8 cellular contexts compared by ENCODE assay signal in genomic region chr6:38702471-38703397, GRCh38. TPM values are rescaled to one million over a fixed set of nuclear protein-coding genes. Genes with fewer than 3 reads are reported as not detected.
DNase-seq lines count a peak whose midpoint lies in the region; ATAC-seq lines count a peak whose summit lies in the region.

TSS of gene GLO1 (minus strand) at chr6:38703145. CDS start at chr6:38703054, 91 bp downstream.

- ATAC-seq in GM21360 (IDR thresholded peaks at IDR 0.05; ENCODE audit: unreplicated experiment): peak; percentile 99

- H3K9me3 ChIP-seq in effector memory CD4-positive, alpha-beta T cell (ENCODE audit: control insufficient read depth, low read length): no peaks in the 10 kb centered on the region

- peaks cover 4% of the 10 kb centered on the region for H3K4me1 ChIP-seq in effector memory CD4-positive, alpha-beta T cell (ENCODE audit: control insufficient read depth, insufficient read depth, low read length, poor library complexity, severe bottlenecking)

- peak within 1 kb of the TSS; percentile 84 for H3K27ac ChIP-seq in effector memory CD4-positive, alpha-beta T cell (ENCODE audit: insufficient read depth, low read length, poor library complexity, severe bottlenecking)

- DNase-seq in COLO668 (lab: John Stamatoyannopoulos, UW; ENCODE audit: unreplicated experiment) (peak; percentile 92), HT1080 (ENCODE audit: low read depth) (peak; percentile 97), NOMO-1 treated with DMSO at 0.1 percent for 48 hours (lab: John Stamatoyannopoulos, UW; ENCODE audit: unreplicated experiment) (peak; percentile 99), lung microvascular endothelial cell (ENCODE audit: low read depth in 2 of 2) (peak; percentile 98 to 99)
- peak; percentile 91 to 94 for DNase-seq in activated CD8-positive, alpha-beta memory T cell treated with anti-CD3 and anti-CD28 coated beads for 4 hours (ENCODE audit: low read depth in 2 of 2)
- DNase-seq in effector memory CD4-positive, alpha-beta T cell: peak; percentile 89 to 96 (median 93)
- DNase-seq in stimulated activated CD4-positive, alpha-beta T cell treated with anti-CD3 and anti-CD28 coated beads, TNF-alpha, amount 100 ng/mL, for 48 hours (ENCODE audit: low read depth in 3 of 3): peak; percentile 92 to 96 (median 95)

- no peaks in the 10 kb centered on the region for H3K27me3 ChIP-seq in effector memory CD4-positive, alpha-beta T cell (replicated peaks; ENCODE audit: control insufficient read depth, insufficient read depth, low read length, poor library complexity, severe bottlenecking)

- H3K36me3 ChIP-seq in effector memory CD4-positive, alpha-beta T cell (ENCODE audit: control insufficient read depth, insufficient read depth, low read length): no peaks in the 10 kb centered on the region

- H3K4me3 ChIP-seq in effector memory CD4-positive, alpha-beta T cell (ENCODE audit: insufficient read depth, low read depth, low read length, poor library complexity, severe bottlenecking): peak within 1 kb of the TSS; percentile 72

RNA-seq across cellular contexts. Expression of gene GLO1, which starts in this region (rescaled TPM):
- total RNA-seq in HT1080 (2014; rRNA removed; shearing (Covaris generic)): 214 and 252 TPM in 2 replicates
- polyA plus RNA-seq in HT1080 (2015; cell fraction: cytosol; rRNA removed): 460 and 505 TPM in 2 replicates
- polyA plus RNA-seq in HT1080 (2015; cell fraction: nucleus; rRNA removed): 242 and 286 TPM in 2 replicates
- total RNA-seq in lung microvascular endothelial cell: 76.0 and 91.3 TPM in 2 replicates

Comparison
In these comparisons a context has a peak if more than half of its experiments do, and no peak if none do; other contexts are left out.
1. Peak in every context shown above with its lines: DNase-seq, ATAC-seq, H3K4me3 ChIP-seq and H3K27ac ChIP-seq.